ENCODE assay signal across 19 cellular contexts in the genomic region with DNA sequence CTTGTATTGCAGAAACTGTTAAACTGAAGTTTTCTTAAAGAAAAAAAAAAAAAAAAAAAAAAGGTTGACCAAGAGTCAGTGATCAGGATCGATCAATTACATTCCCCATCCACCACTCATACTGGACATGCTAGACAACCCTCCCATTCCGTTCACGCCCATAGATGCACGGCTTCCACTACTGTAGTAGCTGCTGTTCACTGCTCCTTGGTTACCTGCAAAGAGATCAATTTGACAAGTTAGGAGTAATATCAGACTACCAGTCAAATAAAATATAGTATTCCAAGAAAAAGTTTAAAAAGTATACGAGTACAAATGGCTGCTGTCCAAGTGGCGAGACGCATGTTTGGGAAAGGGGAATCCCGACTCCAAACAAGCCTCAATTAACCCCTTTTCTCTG. TPM values are rescaled to one million over a fixed set of nuclear protein-coding genes. Genes with fewer than 3 reads are reported as not detected.
DNase-seq lines count a peak whose midpoint lies in the region; ATAC-seq and TF ChIP-seq lines count a peak whose summit lies in the region.
"Had no signal": no experiment of that assay in that cellular context is flagged by ENCODE, and none has a peak within 500 bp of the region (broad histone marks: within the 10 kb centered on the region; RNA-seq: fewer than 3 reads in every experiment).

No MANE protein-coding gene starts in this region.

- no peak overlapping the region for H2BK5ac ChIP-seq in mesenchymal stem cell (ENCODE audit: low read depth, low read length, poor library complexity, severe bottlenecking)

- CTCF ChIA-PET in WTC11 (lab: Charles Lee) = interaction anchor here (2.1 kb wide), 1 partner anchor 9 kb away, joined by 8 read pairs; the partner anchor contains the start of gene HNRNPH1

- H3K27ac ChIP-seq in mesenchymal stem cell (ENCODE audit: low read length, poor library complexity, severe bottlenecking) (no peak overlapping the region), suprapubic skin (no peak overlapping the region), upper lobe of left lung (no peak overlapping the region)
- H3K27ac ChIP-seq: adrenal gland had no signal

- no peak for ATAC-seq in activated naive CD4-positive, alpha-beta T cell treated with anti-CD3 and anti-CD28 coated beads, Interleukin-2, amount 50 U/mL, for 72 hours
- ATAC-seq in WTC11 (no peak), upper lobe of left lung (ENCODE audit: low FRiP score in 2 of 2) (no peak), HG03159 (IDR thresholded peaks at IDR 0.05; ENCODE audit: unreplicated experiment) (no peak)

- H3K23ac ChIP-seq in mesenchymal stem cell (ENCODE audit: low read length in 2 of 2) = no peak overlapping the region

- no peak overlapping the region for H2AK5ac ChIP-seq in mesenchymal stem cell (ENCODE audit: low read length, severe bottlenecking)

- no peak overlapping the region for H2AFZ ChIP-seq in mesenchymal stem cell (ENCODE audit: low read depth, low read length)

- H3K27ac Mint-ChIP-seq in activated naive CD4-positive, alpha-beta T cell treated with anti-CD3 and anti-CD28 coated beads, Interleukin-2, amount 50 U/mL, for 72 hours = peak overlapping the region; percentile 44 to 96
- peak overlapping the region; percentile 84; the same call in 1 of the 2 replicates for H3K27ac Mint-ChIP-seq in WTC11

- no peak for DNase-seq in activated naive CD4-positive, alpha-beta T cell treated with anti-CD3 and anti-CD28 coated beads, Interleukin-2, amount 50 U/mL, for 72 hours (ENCODE audit: low spot score in 2 of 2)
- no peak for DNase-seq in activated naive CD4-positive, alpha-beta T cell treated with anti-CD3 and anti-CD28 coated beads, Interleukin-2, amount 50 U/mL, for 16 hours
- DNase-seq in WTC11 (ENCODE audit: low spot score) = no peak
- no peak for DNase-seq in mesenchymal stem cell
- peak; percentile 20 to 49 for DNase-seq in suprapubic skin (ENCODE audit: low spot score in 2 of 2)
- DNase-seq in NCI-H1105 (lab: John Stamatoyannopoulos, UW) = no peak
- DNase-seq in upper lobe of left lung = no peak
- DNase-seq: adrenal gland; caudate nucleus; effector CD4-positive, alpha-beta T cell; head of caudate nucleus; NCI-H2029 treated with DMSO at 0.1 percent for 48 hours; NCI-H510A treated with DMSO at 0.1 percent for 48 hours; retina; SIG-M5; T1000 had no signal

- TF ChIP-seq POLR2A in suprapubic skin (IDR thresholded peaks at IDR 0.05) (no peak), upper lobe of left lung (IDR thresholded peaks at IDR 0.05) (no peak)

- peaks cover 3% of the 10 kb centered on the region for H3K79me1 ChIP-seq in mesenchymal stem cell (replicated peaks; ENCODE audit: low read length, poor library complexity, severe bottlenecking)

- H3K9me3 Mint-ChIP-seq in activated naive CD4-positive, alpha-beta T cell treated with anti-CD3 and anti-CD28 coated beads, Interleukin-2, amount 50 U/mL, for 72 hours = no peaks in the 10 kb centered on the region
- H3K9me3 Mint-ChIP-seq in WTC11 = no peaks in the 10 kb centered on the region
- H3K9me3 Mint-ChIP-seq: nephron had no signal

- no peak overlapping the region for H3K4me2 ChIP-seq in mesenchymal stem cell (ENCODE audit: low read length, poor library complexity, severe bottlenecking)

- H2BK120ac ChIP-seq in mesenchymal stem cell (ENCODE audit: low read depth, low read length) = no peak overlapping the region

- WGBS in mesenchymal stem cell = 96% methylated on average over 8 of the region's 8 CpGs
- WGBS in suprapubic skin = 47% methylated on average over 8 of the region's 8 CpGs
- 61 to 70% methylated on average over 8 of the region's 8 CpGs for WGBS in upper lobe of left lung, 2 donors

- TF ChIP-seq EP300 in suprapubic skin (IDR thresholded peaks at IDR 0.05) (no peak), upper lobe of left lung (IDR thresholded peaks at IDR 0.05) (no peak)

- H2BK15ac ChIP-seq in mesenchymal stem cell (ENCODE audit: low read depth, poor library complexity, severe bottlenecking) = no peak overlapping the region

- H4K8ac ChIP-seq in mesenchymal stem cell (ENCODE audit: low read length) = no peak overlapping the region

- H3K36me3 ChIP-seq in mesenchymal stem cell (ENCODE audit: control insufficient read depth in 1 of 2, insufficient read depth in 2 of 2, low read depth in 1 of 2, low read length in 2 of 2) (peaks cover 49 to 97% of the 10 kb centered on the region in 2 experiments), suprapubic skin (peaks cover 97% of the 10 kb centered on the region), upper lobe of left lung (peaks cover 68 to 98% (median 84%) of the 10 kb centered on the region in 4 donors)

- no peaks in the 10 kb centered on the region for H3K27me3 Mint-ChIP-seq in WTC11 (ENCODE audit: low read depth)

- H3K4me3 Mint-ChIP-seq in WTC11 = no peak overlapping the region

- POLR2A ChIA-PET in WTC11 (lab: Charles Lee) = interaction anchor here (0.7 kb wide), 1 partner anchor 55 kb away, joined by 4 read pairs; no protein-coding TSS in a partner anchor

- peaks cover 52 to 62% of the 10 kb centered on the region in 2 donors for H3K36me3 Mint-ChIP-seq in activated naive CD4-positive, alpha-beta T cell treated with anti-CD3 and anti-CD28 coated beads, Interleukin-2, amount 50 U/mL, for 72 hours
- peaks cover 92% of the 10 kb centered on the region for H3K36me3 Mint-ChIP-seq in WTC11

- peak overlapping the region; percentile 21 for H3K9ac ChIP-seq in mesenchymal stem cell (ENCODE audit: low read length)

- no peak overlapping the region for H3K4me3 ChIP-seq in mesenchymal stem cell (ENCODE audit: insufficient read depth in 1 of 2, low read depth in 1 of 2, low read length in 2 of 2)
- H3K4me3 ChIP-seq in suprapubic skin = no peak overlapping the region
- H3K4me3 ChIP-seq in upper lobe of left lung = no peak overlapping the region
- H3K4me3 ChIP-seq: adrenal gland, lung had no signal

- H3K18ac ChIP-seq in mesenchymal stem cell (ENCODE audit: low read depth in 1 of 2, low read length in 2 of 2) = no peak overlapping the region

- H3K9me3 ChIP-seq in mesenchymal stem cell (ENCODE audit: control insufficient read depth, low read length) (no peaks in the 10 kb centered on the region), suprapubic skin (no peaks in the 10 kb centered on the region), upper lobe of left lung (no peaks in the 10 kb centered on the region)
- H3K9me3 ChIP-seq: adrenal gland had no signal

- H3K4ac ChIP-seq in mesenchymal stem cell (ENCODE audit: low read depth in 1 of 2, low read length in 2 of 2) = no peak overlapping the region

- no peak for TF ChIP-seq CTCF in WTC11 (IDR thresholded peaks at IDR 0.05)
- TF ChIP-seq CTCF in suprapubic skin (IDR thresholded peaks at IDR 0.05) = no peak
- no peak for TF ChIP-seq CTCF in upper lobe of left lung (IDR thresholded peaks at IDR 0.05)

- no peak overlapping the region for H2BK12ac ChIP-seq in mesenchymal stem cell (ENCODE audit: low read length in 2 of 2)

- peaks cover 22% of the 10 kb centered on the region for H3K4me1 Mint-ChIP-seq in WTC11

- H3K27me3 ChIP-seq in mesenchymal stem cell (ENCODE audit: control insufficient read depth in 1 of 2, insufficient read depth in 1 of 2, low read length in 2 of 2) (no peaks in the 10 kb centered on the region), suprapubic skin (no peaks in the 10 kb centered on the region), upper lobe of left lung (no peaks in the 10 kb centered on the region)
- H3K27me3 ChIP-seq: adrenal gland had no signal

- no peak overlapping the region for H4K91ac ChIP-seq in mesenchymal stem cell (ENCODE audit: low read length)

- peaks cover 8% of the 10 kb centered on the region for H3K4me1 ChIP-seq in mesenchymal stem cell (ENCODE audit: control insufficient read depth, insufficient read depth, low read depth, low read length)
- H3K4me1 ChIP-seq in suprapubic skin = peaks cover 57% of the 10 kb centered on the region
- peaks cover 45 to 59% (median 50%) of the 10 kb centered on the region in 4 donors for H3K4me1 ChIP-seq in upper lobe of left lung

- H3K14ac ChIP-seq in mesenchymal stem cell (ENCODE audit: low read length in 2 of 2) = no peak overlapping the region

TF ChIP-seq in WTC11, 78 proteins besides CTCF, POLR2A, EP300 and RAD21 (continues in another document):
- TF ChIP-seq, protein P1, sequence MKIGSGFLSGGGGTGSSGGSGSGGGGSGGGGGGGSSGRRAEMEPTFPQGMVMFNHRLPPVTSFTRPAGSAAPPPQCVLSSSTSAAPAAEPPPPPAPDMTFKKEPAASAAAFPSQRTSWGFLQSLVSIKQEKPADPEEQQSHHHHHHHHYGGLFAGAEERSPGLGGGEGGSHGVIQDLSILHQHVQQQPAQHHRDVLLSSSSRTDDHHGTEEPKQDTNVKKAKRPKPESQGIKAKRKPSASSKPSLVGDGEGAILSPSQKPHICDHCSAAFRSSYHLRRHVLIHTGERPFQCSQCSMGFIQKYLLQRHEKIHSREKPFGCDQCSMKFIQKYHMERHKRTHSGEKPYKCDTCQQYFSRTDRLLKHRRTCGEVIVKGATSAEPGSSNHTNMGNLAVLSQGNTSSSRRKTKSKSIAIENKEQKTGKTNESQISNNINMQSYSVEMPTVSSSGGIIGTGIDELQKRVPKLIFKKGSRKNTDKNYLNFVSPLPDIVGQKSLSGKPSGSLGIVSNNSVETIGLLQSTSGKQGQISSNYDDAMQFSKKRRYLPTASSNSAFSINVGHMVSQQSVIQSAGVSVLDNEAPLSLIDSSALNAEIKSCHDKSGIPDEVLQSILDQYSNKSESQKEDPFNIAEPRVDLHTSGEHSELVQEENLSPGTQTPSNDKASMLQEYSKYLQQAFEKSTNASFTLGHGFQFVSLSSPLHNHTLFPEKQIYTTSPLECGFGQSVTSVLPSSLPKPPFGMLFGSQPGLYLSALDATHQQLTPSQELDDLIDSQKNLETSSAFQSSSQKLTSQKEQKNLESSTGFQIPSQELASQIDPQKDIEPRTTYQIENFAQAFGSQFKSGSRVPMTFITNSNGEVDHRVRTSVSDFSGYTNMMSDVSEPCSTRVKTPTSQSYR (CRISPR knock-in tag; IDR thresholded peaks at IDR 0.05) = no peak
- TF ChIP-seq RORB (CRISPR knock-in tag; IDR thresholded peaks at IDR 0.05) (no peak), TCF7 (CRISPR knock-in tag; IDR thresholded peaks at IDR 0.05; ENCODE audit: low read depth) (no peak), ETV6 (CRISPR knock-in tag; IDR thresholded peaks at IDR 0.05) (no peak)

RNA-seq across cellular contexts. Expression of gene HNRNPH1, which starts 8.7 kb away (rescaled TPM):
- total RNA-seq in activated naive CD4-positive, alpha-beta T cell treated with anti-CD3 and anti-CD28 coated beads, Interleukin-2, amount 50 U/mL, for 72 hours = 100 to 1,000 TPM; 925 to 947 TPM
- total RNA-seq in WTC11 (2021) = 671 to 865 TPM (median 709 TPM) in 3 replicates
- polyA plus RNA-seq in mesenchymal stem cell (2013, experiment 1 of 2) = 198 TPM
- 190 TPM for polyA plus RNA-seq in mesenchymal stem cell (2013, experiment 2 of 2)
- total RNA-seq in suprapubic skin = 100 to 1,000 TPM; 260 to 868 (median 295) TPM
- 1,000 to 10,000 TPM in 1 of 6 donors, 100 to 1,000 TPM in 5; 366 to 1,930 (median 429) TPM for total RNA-seq in upper lobe of left lung

Comparison
In these comparisons a context has a peak if more than half of its experiments do, and no peak if none do; other contexts are left out.
1. DNase-seq: peak in suprapubic skin (2 of 2); none in activated naive CD4-positive, alpha-beta T cell treated with anti-CD3 and anti-CD28 coated beads, Interleukin-2, amount 50 U/mL, for 72 hours (0 of 2), activated naive CD4-positive, alpha-beta T cell treated with anti-CD3 and anti-CD28 coated beads, Interleukin-2, amount 50 U/mL, for 16 hours (single experiment), WTC11 (single experiment), mesenchymal stem cell (single experiment), NCI-H1105 (single experiment) and upper lobe of left lung (0 of 2).